ENCODE assay signal across 20 cellular contexts in genomic region chr4:5266991-5267390, GRCh38.
"Had no signal": no experiment of that assay in that cellular context is flagged by ENCODE, and none has a peak within 500 bp of the region (broad histone marks: within the 10 kb centered on the region; RNA-seq: fewer than 3 reads in every experiment).

No MANE protein-coding gene starts in this region.

- H3K27ac ChIP-seq: ascending aorta, body of pancreas, SJCRH30, SK-N-MC had no signal

- H3K36me3 ChIP-seq: ascending aorta, SJCRH30 had no signal

- H3K4me3 ChIP-seq: ascending aorta, body of pancreas, SJCRH30, SK-N-MC had no signal

- H3K4me1 ChIP-seq: ascending aorta, body of pancreas, SJCRH30 had no signal

- H3K9me3 ChIP-seq: ascending aorta, body of pancreas, SJCRH30 had no signal

- H3K27me3 ChIP-seq: ascending aorta, body of pancreas, SJCRH30 had no signal

- DNase-seq: activated CD4-positive, alpha-beta T cell treated with anti-CD3 and anti-CD28 coated beads, Interleukin-2, amount 10 ng/mL, durations not matched to agents 24 days and 14 days; activated CD4-positive, alpha-beta T cell treated with anti-CD3 and anti-CD28 coated beads, Interleukin-2, amount 50 U/mL, for 4 hours; activated CD8-positive, alpha-beta T cell treated with anti-CD3 and anti-CD28 coated beads for 36 hours; activated effector memory CD4-positive, alpha-beta T cell treated with anti-CD3 and anti-CD28 coated beads, Interleukin-2, amount 50 U/mL, for 16 hours; activated naive CD4-positive, alpha-beta T cell; activated naive CD4-positive, alpha-beta T cell treated with anti-CD3 and anti-CD28 coated beads, Interleukin-2, amount 50 U/mL, for 16 hours; activated naive CD8-positive, alpha-beta T cell treated with anti-CD3 and anti-CD28 coated beads for 36 hours; activated T-cell treated with anti-CD3 and anti-CD28 coated beads, Interleukin-2, amount 50 U/mL, for 1 hour; activated T-cell treated with anti-CD3 and anti-CD28 coated beads, Interleukin-2, amount 50 U/mL, for 72 hours; body of pancreas; central memory CD4-positive, alpha-beta T cell; Kasumi-1; NCI-H1092 treated with DMSO at 0.1 percent for 48 hours; NCI-H187 treated with DMSO at 0.1 percent for 48 hours; NCI-H2081 treated with DMSO at 0.1 percent for 48 hours; NCI-H345; SHP77; SJCRH30 had no signal
